22 cellular contexts compared by ENCODE assay signal in genomic region chr3:23193835-23194234, GRCh38.
"Had no signal": no experiment of that assay in that cellular context is flagged by ENCODE, and none has a peak within 500 bp of the region (broad histone marks: within the 10 kb centered on the region; RNA-seq: fewer than 3 reads in every experiment).

No MANE protein-coding gene starts in this region.

- DNase-seq: cortex of kidney; effector CD8-positive, alpha-beta T cell; effector memory CD8-positive, alpha-beta T cell; endodermal cell; erythroblast; esophagus squamous epithelium; foreskin fibroblast; foreskin melanocyte; gastrocnemius medialis; glutamatergic neuron; head of caudate nucleus; heart right ventricle; hippocampal formation; left cardiac atrium; left lung; left ventricle myocardium superior; lower lobe of right lung; mesenchymal stem cell; mucosa of descending colon; naive B cell had no signal

- H3K27me3 ChIP-seq: esophagus squamous epithelium, gastrocnemius medialis, heart right ventricle, left lung had no signal

- H3K4me1 ChIP-seq: esophagus squamous epithelium, left lung, lower lobe of right lung had no signal

- H3K9me3 ChIP-seq: esophagus squamous epithelium, gastrocnemius medialis, heart right ventricle, left lung, lower lobe of right lung, mucosa of descending colon had no signal

- H3K4me3 ChIP-seq: esophagus squamous epithelium, gastrocnemius medialis, heart right ventricle, left lung, lower lobe of right lung, mucosa of descending colon had no signal

- ATAC-seq: effector memory CD8-positive, alpha-beta T cell; esophagus mucosa; gastrocnemius medialis; heart right ventricle; left cardiac atrium; left lung; left ventricle myocardium superior; mucosa of descending colon had no signal

- H3K27ac ChIP-seq: epithelial cell of prostate, esophagus squamous epithelium, gastrocnemius medialis, heart right ventricle, left lung, lower lobe of right lung had no signal

- H3K36me3 ChIP-seq: esophagus squamous epithelium, gastrocnemius medialis, heart right ventricle, left lung, lower lobe of right lung had no signal
